In genomic region chr21:38114717-38115333, GRCh38 we compare ENCODE assay signal across 31 cellular contexts.
"Had no signal": no experiment of that assay in that cellular context is flagged by ENCODE, and none has a peak within 500 bp of the region (broad histone marks: within the 10 kb centered on the region; RNA-seq: fewer than 3 reads in every experiment).

No MANE protein-coding gene starts in this region.

- H3K27me3 ChIP-seq: adrenal gland, body of pancreas, breast epithelium, Peyer's patch, SJSA1 had no signal

- FAIRE-seq: astrocyte had no signal

- H3K27ac Mint-ChIP-seq: activated B cell treated with CpG ODN at 0.5 μM for 24 hours; activated naive CD4-positive, alpha-beta T cell treated with anti-CD3 and anti-CD28 coated beads for 36 hours; activated T-helper 1 cell treated with anti-CD3 and anti-CD28 coated beads, Interleukin-12 subunit alpha, Interleukin-12 subunit beta, Interleukin-2, Interleukin-4 antibody, amounts not matched to agents 30 ng/mL and 10 ng/mL and 1 ng/mL, durations not matched to agents 14 hours and 24 hours and 36 hours; T-helper 17 cell had no signal

- H3K9me3 ChIP-seq: adrenal gland, body of pancreas, breast epithelium, Peyer's patch, SJSA1, SK-N-SH had no signal

- DNase-seq: activated B cell treated with CpG ODN at 0.5 μM for 24 hours; activated CD4-positive, alpha-beta T cell treated with anti-CD3 and anti-CD28 coated beads for 4 hours; activated CD4-positive, alpha-beta T cell treated with anti-CD3 and anti-CD28 coated beads, Interleukin-2, amount 50 U/mL, for 4 hours; activated CD4-positive, CD25-positive, alpha-beta regulatory T cell treated with anti-CD3 and anti-CD28 coated beads, Interleukin-2, amount 50 U/mL, for 72 hours; activated CD8-positive, alpha-beta memory T cell treated with anti-CD3 and anti-CD28 coated beads, Interleukin-2, amount 50 U/mL, for 4 hours; activated gamma-delta T cell treated with Interleukin-2 at 50 U/mL for 16 hours; activated naive CD4-positive, alpha-beta T cell treated with anti-CD3 and anti-CD28 coated beads for 36 hours; activated T-cell treated with anti-CD3 and anti-CD28 coated beads for 4 hours; activated T-cell treated with anti-CD3 and anti-CD28 coated beads, Interleukin-2, amount 50 U/mL, for 4 hours; adrenal gland; body of pancreas; caudate nucleus; cerebellar nuclear complex; NCI-H1092 treated with DMSO at 0.1 percent for 48 hours; NCI-H1417; NCI-H1694; NCI-H1930; NCI-H2081 treated with DMSO at 0.1 percent for 48 hours; NCI-H345; NCI-H524 treated with DMSO at 0.1 percent for 48 hours; PC-3; Peyer's patch; RPMI8226; SHP77 treated with DMSO at 0.1 percent for 48 hours; SK-N-SH; T-helper 17 cell had no signal

- H3K9ac ChIP-seq: SK-N-SH had no signal

- H3K27ac ChIP-seq: adrenal gland, body of pancreas, breast epithelium, Peyer's patch, SJSA1, VCaP had no signal

- H3K27me3 Mint-ChIP-seq: activated B cell treated with CpG ODN at 0.5 μM for 24 hours, T-helper 17 cell had no signal

- H3K9me3 Mint-ChIP-seq: activated B cell treated with CpG ODN at 0.5 μM for 24 hours; activated naive CD4-positive, alpha-beta T cell treated with anti-CD3 and anti-CD28 coated beads for 36 hours; activated T-cell treated with anti-CD3 and anti-CD28 coated beads, Interleukin-2, amount 50 U/mL, for 4 hours had no signal

- H3K4me3 Mint-ChIP-seq: activated B cell treated with CpG ODN at 0.5 μM for 24 hours; activated naive CD4-positive, alpha-beta T cell treated with anti-CD3 and anti-CD28 coated beads for 36 hours; activated T-cell treated with anti-CD3 and anti-CD28 coated beads, Interleukin-2, amount 50 U/mL, for 4 hours; activated T-helper 1 cell treated with anti-CD3 and anti-CD28 coated beads, Interleukin-12 subunit alpha, Interleukin-12 subunit beta, Interleukin-2, Interleukin-4 antibody, amounts not matched to agents 30 ng/mL and 10 ng/mL and 1 ng/mL, durations not matched to agents 14 hours and 24 hours and 36 hours; T-helper 17 cell had no signal

- H3K4me1 Mint-ChIP-seq: activated B cell treated with CpG ODN at 0.5 μM for 24 hours, T-helper 17 cell had no signal

- H3K36me3 ChIP-seq: adrenal gland, breast epithelium, Peyer's patch, SJSA1 had no signal

- H3K4me2 ChIP-seq: SK-N-SH had no signal

- H3K4me1 ChIP-seq: adrenal gland, body of pancreas, breast epithelium, Peyer's patch, SJSA1 had no signal

- H3K4me3 ChIP-seq: adrenal gland, body of pancreas, breast epithelium, Peyer's patch, SJSA1 had no signal

- ATAC-seq: activated T-cell treated with anti-CD3 and anti-CD28 coated beads, Interleukin-2, amount 50 U/mL, for 4 hours; body of pancreas; PC-3; T-helper 17 cell had no signal
